In genomic region chr11:575996-576756, GRCh38 we compare ENCODE assay signal across 8 cellular contexts. TPM values are rescaled to one million over a fixed set of nuclear protein-coding genes. Genes with fewer than 3 reads are reported as not detected.
DNase-seq lines count a peak whose midpoint lies in the region; ATAC-seq and TF ChIP-seq lines count a peak whose summit lies in the region.

Gene PHRF1, plus strand, starts transcription at chr11:576470. Its CDS starts 5,043 bp downstream, at chr11:581513.

- 0 to 1% (median 1%) methylated on average over 62 to 95 of the region's 97 CpGs for WGBS in adipose tissue, 3 donors
- 0 to 1% (median 1%) methylated on average over 24 to 95 of the region's 97 CpGs for WGBS in heart left ventricle, 4 donors

- peaks cover 2% of the 10 kb centered on the region for H3K36me3 Mint-ChIP-seq in T-cell
- peaks cover 2% of the 10 kb centered on the region for H3K36me3 Mint-ChIP-seq in type B pancreatic cell

- peak within 1 kb of the TSS; percentile 74 to 99 (median 84) for H3K4me3 ChIP-seq in heart left ventricle

- no peaks in the 10 kb centered on the region for H3K36me3 ChIP-seq in heart left ventricle

- peak within 1 kb of the TSS; percentile 96 to 99 for H3K27ac Mint-ChIP-seq in T-cell
- peak within 1 kb of the TSS; percentile 98 for H3K27ac Mint-ChIP-seq in type B pancreatic cell

- peak in 1 of 2 donors; percentile 70 for TF ChIP-seq POLR2A in heart left ventricle (IDR thresholded peaks at IDR 0.05)

- peak within 1 kb of the TSS; percentile 89 to 98 (median 89) for H3K4me3 Mint-ChIP-seq in T-cell
- peak within 1 kb of the TSS; percentile 98 for H3K4me3 Mint-ChIP-seq in type B pancreatic cell

- peak; percentile 82 for ATAC-seq in HG02852 (IDR thresholded peaks at IDR 0.05; ENCODE audit: unreplicated experiment)
- ATAC-seq in T-cell (replicated peaks in 1 of 4) = peak; percentile 84 to 91 (median 87)
- ATAC-seq in heart left ventricle = peak; percentile 91 to 99 (median 94)

- DNase-seq in GM13976 (ENCODE audit: low spot score) (peak; percentile 100), NCI-H146 (lab: John Stamatoyannopoulos, UW) (peak; percentile 94), T-cell (peak; percentile 89 to 97 (median 94)), heart left ventricle (peak; percentile 97 to 98 (median 97)), posterior cingulate gyrus (peak; percentile 91 to 99 (median 96)), type B pancreatic cell (ENCODE audit: extremely low spot score, unreplicated experiment) (peak; percentile 96)

- intact Hi-C loops in heart left ventricle (cut with DNase I) (loop anchor here in 2 of 10 donors (5.0 kb wide), 2 partner anchors 36 to 41 kb away; partner anchors contain the start of gene IRF7 (in 1 of the 2)), posterior cingulate gyrus (cut with DNase I) (no loop called here)

- peaks cover 0 to 6% (median 0%) of the 10 kb centered on the region in 9 donors for H3K27me3 ChIP-seq in heart left ventricle

- in situ Hi-C loops in GM13976 (cut with MboI; ENCODE audit: low sequenced_read_pairs, unreplicated experiment) = no loop called here

- H3K27me3 Mint-ChIP-seq in T-cell (peaks cover 0 to 5% of the 10 kb centered on the region in 2 donors), type B pancreatic cell (peaks cover 13% of the 10 kb centered on the region)

- H3K27ac ChIP-seq in adipose tissue (ENCODE audit: low read depth, low read length) = peak within 1 kb of the TSS; percentile 74
- peak within 1 kb of the TSS; percentile 88 to 98 (median 96) for H3K27ac ChIP-seq in heart left ventricle

- POLR2A ChIA-PET in T-cell (lab: Charles Lee) = interaction anchor here in 1 of 2 donors (0.7 kb wide), 1 partner anchor 240 kb away, joined by 3 read pairs; no protein-coding TSS in a partner anchor

- no peak for TF ChIP-seq CTCF in GM13976 (IDR thresholded peaks at IDR 0.05; ENCODE audit: borderline replicate concordance, control extremely low read depth, extremely low read depth, insufficient read depth, missing control alignments)
- no peak for TF ChIP-seq CTCF in heart left ventricle (IDR thresholded peaks at IDR 0.05)
- TF ChIP-seq CTCF in type B pancreatic cell (conservative IDR thresholded peaks at IDR 0.05) = no peak

- peaks cover 20 to 57% (median 50%) of the 10 kb centered on the region in 12 donors for H3K4me1 ChIP-seq in heart left ventricle

- H3K4me1 Mint-ChIP-seq in T-cell (peaks cover 50 to 57% (median 54%) of the 10 kb centered on the region in 3 donors), type B pancreatic cell (ENCODE audit: unreplicated experiment) (peaks cover 22% of the 10 kb centered on the region)

- H3K9me3 Mint-ChIP-seq in T-cell (no peaks in the 10 kb centered on the region), type B pancreatic cell (no peaks in the 10 kb centered on the region)

- no peaks in the 10 kb centered on the region for H3K9me3 ChIP-seq in heart left ventricle

- CTCF ChIA-PET in T-cell (lab: Charles Lee) = interaction anchor here in 1 of 2 donors (0.5 to 1.3 kb wide), 4 partner anchors 21 to 150 kb away, joined by 3 to 12 read pairs (median 6); no protein-coding TSS in a partner anchor

RNA-seq across cellular contexts. Expression of gene PHRF1, which starts in this region (rescaled TPM):
- total RNA-seq in T-cell (10 to 100 TPM; 40.2 to 69.4 (median 66.3) TPM), heart left ventricle (10 to 100 TPM; 11.6 to 21.3 (median 18.3) TPM), type B pancreatic cell (ENCODE audit: low replicate concordance) (38.7 and 40.8 TPM in 2 replicates)
- polyA plus RNA-seq in adipose tissue (10 to 100 TPM in 2 of 3 donors, 1 to 10 TPM in 1; 8.9 to 19.8 (median 16.0) TPM), heart left ventricle (10 to 100 TPM; 16.1 to 18.1 TPM)

Comparison
In these comparisons a context has a peak if more than half of its experiments do, and no peak if none do; other contexts are left out.
1. Peak in every context shown above with its lines: DNase-seq, ATAC-seq, H3K4me3 ChIP-seq and H3K27ac ChIP-seq.